1 cellular context compared by ENCODE assay signal in genomic region chr15:64950888-64951287, GRCh38.
A peak's percentile ranks its signal among the peaks of the same experiment; 100 is the strongest.
TF ChIP-seq lines count a peak whose summit lies in the region.

No MANE protein-coding gene starts in this region.

TF ChIP-seq in K562, 482 proteins besides CTCF, POLR2A, EP300 and RAD21 (continued from another document):
- TF ChIP-seq MGA (IDR thresholded peaks at IDR 0.05), result peak; percentile 44
- no peak for TF ChIP-seq POLR2AphosphoS2 (IDR thresholded peaks at IDR 0.05; ENCODE audit: low read length)
- no peak for TF ChIP-seq HMG20A (CRISPR knock-in tag; conservative IDR thresholded peaks at IDR 0.05)
- TF ChIP-seq PBX2 (CRISPR knock-in tag; IDR thresholded peaks at IDR 0.05; ENCODE audit: low read depth), result no peak
- no peak for TF ChIP-seq PBX2 (tag; conservative IDR thresholded peaks at IDR 0.05; ENCODE audit: low read depth)
- TF ChIP-seq ZNF174 (CRISPR knock-in tag; IDR thresholded peaks at IDR 0.05), result no peak
- no peak for TF ChIP-seq IRF1 (CRISPR knock-in tag; IDR thresholded peaks at IDR 0.05; ENCODE audit: borderline replicate concordance)
- no peak for TF ChIP-seq HNRNPL (IDR thresholded peaks at IDR 0.05; ENCODE audit: low read depth, low read length)
- no peak for TF ChIP-seq ZNF184 (CRISPR knock-in tag; IDR thresholded peaks at IDR 0.05)
- peak in 1 of 2 experiments; percentile 32 for TF ChIP-seq E2F6 (IDR thresholded peaks at IDR 0.05; ENCODE audit: borderline replicate concordance in 1 of 2, extremely low read depth in 1 of 2, insufficient read depth in 1 of 2, insufficient read length in 1 of 2, low read depth in 1 of 2, low read length in 1 of 2, poor library complexity in 1 of 2, severe bottlenecking in 1 of 2)
- TF ChIP-seq PPARD (CRISPR knock-in tag; IDR thresholded peaks at IDR 0.05), result no peak
- no peak for TF ChIP-seq SAP30 (IDR thresholded peaks at IDR 0.05; ENCODE audit: borderline replicate concordance, insufficient read depth, low read depth, low read length, poor library complexity, severe bottlenecking)
- TF ChIP-seq ZFP91 (CRISPR knock-in tag; IDR thresholded peaks at IDR 0.05), result no peak
- TF ChIP-seq DIDO1 (tag; IDR thresholded peaks at IDR 0.05; ENCODE audit: low read depth), result no peak
